8 cellular contexts compared by ENCODE assay signal in the genomic region with DNA sequence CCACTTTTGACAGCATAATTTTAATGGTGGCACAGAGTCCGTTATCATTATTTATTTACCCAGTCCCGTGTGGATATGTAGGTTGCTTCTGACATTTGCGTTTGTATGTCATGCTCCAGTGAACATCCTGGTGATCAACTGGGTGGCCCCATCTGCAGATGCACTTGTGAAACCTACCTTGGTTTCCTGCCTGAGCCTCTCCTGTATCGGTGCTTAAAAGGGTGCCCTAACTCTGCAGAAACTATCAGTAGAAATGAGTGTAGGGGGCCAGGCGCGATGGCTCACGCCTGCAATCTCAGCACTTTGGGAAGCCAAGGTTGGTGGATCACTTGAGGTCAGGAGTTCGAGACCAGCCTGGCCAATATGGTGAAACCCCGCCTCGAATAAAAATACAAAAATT.
DNase-seq lines count a peak whose midpoint lies in the region; ATAC-seq and TF ChIP-seq lines count a peak whose summit lies in the region.
"Had no signal": no experiment of that assay in that cellular context is flagged by ENCODE, and none has a peak within 500 bp of the region (broad histone marks: within the 10 kb centered on the region; RNA-seq: fewer than 3 reads in every experiment).

No MANE protein-coding gene starts in this region.

- H3K4me2 ChIP-seq in H9 (ENCODE audit: insufficient read depth, insufficient read length, low read length) = no peak overlapping the region

- peak overlapping the region; percentile 65 for H3K27ac Mint-ChIP-seq in stimulated activated memory B cell treated with anti-CD40 and anti-IgM and Interleukin-4, amounts not matched to agents 10 μg/mL and 1 μg/mL and 100 μg/mL, for 72 hours
- no peak overlapping the region for H3K27ac Mint-ChIP-seq in H9

- peaks cover 27% of the 10 kb centered on the region for H3K27me3 Mint-ChIP-seq in stimulated activated memory B cell treated with anti-CD40 and anti-IgM and Interleukin-4, amounts not matched to agents 10 μg/mL and 1 μg/mL and 100 μg/mL, for 72 hours
- peaks cover 6% of the 10 kb centered on the region for H3K27me3 Mint-ChIP-seq in H9 (ENCODE audit: low read depth)

- H3K4me3 Mint-ChIP-seq in stimulated activated memory B cell treated with anti-CD40 and anti-IgM and Interleukin-4, amounts not matched to agents 10 μg/mL and 1 μg/mL and 100 μg/mL, for 72 hours = peak overlapping the region; percentile 63
- H3K4me3 Mint-ChIP-seq in H9 = no peak overlapping the region

- no peak overlapping the region for H3K56ac ChIP-seq in H9 (ENCODE audit: insufficient read length, low read depth, low read length)

- H3K9ac ChIP-seq in H9 (ENCODE audit: extremely low read depth, insufficient read length, low read length) = no peak overlapping the region

- no peak overlapping the region for H3K23ac ChIP-seq in H9 (ENCODE audit: insufficient read length, low read depth, low read length)

- H3K4ac ChIP-seq in H9 (ENCODE audit: low read depth, low read length) = no peak overlapping the region

- no peak overlapping the region for H3T11ph ChIP-seq in H9 (ENCODE audit: low read length)

- no peaks in the 10 kb centered on the region for H3K79me1 ChIP-seq in H9 (ENCODE audit: insufficient read depth, low read depth, low read length, poor library complexity, severe bottlenecking)

- no peaks in the 10 kb centered on the region for H3K36me3 Mint-ChIP-seq in stimulated activated memory B cell treated with anti-CD40 and anti-IgM and Interleukin-4, amounts not matched to agents 10 μg/mL and 1 μg/mL and 100 μg/mL, for 72 hours
- H3K36me3 Mint-ChIP-seq in H9 (ENCODE audit: insufficient read depth in 1 of 3, low read depth in 3 of 3) = no peaks in the 10 kb centered on the region

- no peaks in the 10 kb centered on the region for H3K4me1 ChIP-seq in H9 (ENCODE audit: insufficient read depth, low read length)
- H3K4me1 ChIP-seq: gastroesophageal sphincter had no signal

- no peak overlapping the region for H4K8ac ChIP-seq in H9 (replicated peaks; ENCODE audit: insufficient read length, low read depth, low read length)

- no CpG with 5 or more reads among the region's 10 CpGs for WGBS in H9 (ENCODE audit: extremely low coverage, insufficient read length, low lambda C conversion rate)

- H3K4me1 Mint-ChIP-seq in stimulated activated memory B cell treated with anti-CD40 and anti-IgM and Interleukin-4, amounts not matched to agents 10 μg/mL and 1 μg/mL and 100 μg/mL, for 72 hours = peaks cover 38% of the 10 kb centered on the region
- peaks cover 7 to 24% of the 10 kb centered on the region in 2 experiments for H3K4me1 Mint-ChIP-seq in H9

- H2BK15ac ChIP-seq in H9 (ENCODE audit: low read depth, low read length) = no peak overlapping the region

- H4K5ac ChIP-seq in H9 (ENCODE audit: insufficient read length, low read depth, low read length) = no peak overlapping the region

- H2BK20ac ChIP-seq in H9 (ENCODE audit: low read depth, low read length, poor library complexity, severe bottlenecking) = no peak overlapping the region

- no peaks in the 10 kb centered on the region for H3K9me3 Mint-ChIP-seq in stimulated activated memory B cell treated with anti-CD40 and anti-IgM and Interleukin-4, amounts not matched to agents 10 μg/mL and 1 μg/mL and 100 μg/mL, for 72 hours
- no peaks in the 10 kb centered on the region; a peak in 4 of 5 replicates for H3K9me3 Mint-ChIP-seq in H9

- no peaks in the 10 kb centered on the region for H3K79me2 ChIP-seq in H9 (ENCODE audit: insufficient read depth, low read length)

- H4K91ac ChIP-seq in H9 (ENCODE audit: insufficient read length, low read depth, low read length) = no peak overlapping the region

- H4K20me1 ChIP-seq in H9 (ENCODE audit: control insufficient read depth, insufficient read depth, insufficient read length) = no peaks in the 10 kb centered on the region

- H3K23me2 ChIP-seq in H9 (ENCODE audit: insufficient read length, low read depth, low read length, poor library complexity, severe bottlenecking) = no peaks in the 10 kb centered on the region

- no peaks in the 10 kb centered on the region for H3K9me3 ChIP-seq in H9 (ENCODE audit: control insufficient read depth, low read depth, low read length)
- H3K9me3 ChIP-seq: gastroesophageal sphincter had no signal

- no peaks in the 10 kb centered on the region for H3K27me3 ChIP-seq in H9 (ENCODE audit: insufficient read depth, low read length)

- intact Hi-C loops in sciatic nerve (cut with DNase I) = no loop called here

- no peak overlapping the region for H3K14ac ChIP-seq in H9 (ENCODE audit: insufficient read depth, low read length)

- H2BK12ac ChIP-seq in H9 (ENCODE audit: insufficient read length, low read depth, low read length) = no peak overlapping the region

- no peak overlapping the region for H3K27ac ChIP-seq in H9 (ENCODE audit: insufficient read length, low read depth, low read length)
- H3K27ac ChIP-seq: gastroesophageal sphincter had no signal

- no peak overlapping the region for H3K18ac ChIP-seq in H9 (ENCODE audit: insufficient read length, low read depth, low read length)

- no peak for TF ChIP-seq CTCF in H9 (conservative IDR thresholded peaks at IDR 0.05)

- ATAC-seq in GM19351 (IDR thresholded peaks at IDR 0.05; ENCODE audit: unreplicated experiment) = peak; percentile 76
- ATAC-seq in HG03045 (IDR thresholded peaks at IDR 0.05; ENCODE audit: unreplicated experiment) = peak; percentile 53
- ATAC-seq in stimulated activated memory B cell treated with anti-CD40 and anti-IgM and Interleukin-4, amounts not matched to agents 10 μg/mL and 1 μg/mL and 100 μg/mL, for 72 hours = peak; percentile 94
- no peak for ATAC-seq in sciatic nerve
- ATAC-seq: gastroesophageal sphincter had no signal

- peak; percentile 61 for DNase-seq in activated CD8-positive, alpha-beta memory T cell treated with anti-CD3 and anti-CD28 coated beads, Interleukin-2, amount 50 U/mL, for 48 hours
- no peak for DNase-seq in H9
- DNase-seq in NCI-H510A treated with DMSO at 0.1 percent for 48 hours (lab: John Stamatoyannopoulos, UW) = no peak
- DNase-seq in sciatic nerve (ENCODE audit: low spot score) = no peak

- no peak overlapping the region for H2BK120ac ChIP-seq in H9 (ENCODE audit: low read depth, low read length, poor library complexity, severe bottlenecking)

- H2AFZ ChIP-seq in H9 (ENCODE audit: low read length) = no peak overlapping the region

- no peak overlapping the region for H2BK5ac ChIP-seq in H9 (ENCODE audit: insufficient read length, low read length)

- H2AK5ac ChIP-seq in H9 (ENCODE audit: insufficient read length, low read length) = no peak overlapping the region
